Comparison of ENCODE assay signal across 8 cellular contexts in genomic region chr4:108018038-108018883, GRCh38. TPM values are rescaled to one million over a fixed set of nuclear protein-coding genes. Genes with fewer than 3 reads are reported as not detected.
DNase-seq lines count a peak whose midpoint lies in the region; ATAC-seq, FAIRE-seq and TF ChIP-seq lines count a peak whose summit lies in the region.

No MANE protein-coding gene starts in this region.

- no peaks in the 10 kb centered on the region for H3K9me3 ChIP-seq in BE2C

- TF ChIP-seq CTCF in BE2C (IDR thresholded peaks at IDR 0.05; ENCODE audit: low read depth, low read length): peak; percentile 92

- ATAC-seq in GM19025 (IDR thresholded peaks at IDR 0.05; ENCODE audit: low read depth, unreplicated experiment) (peak; percentile 75), HG03442 (IDR thresholded peaks at IDR 0.05; ENCODE audit: unreplicated experiment) (peak; percentile 87)

- H3K4me1 ChIP-seq in BE2C: no peaks in the 10 kb centered on the region

- no peak overlapping the region for H3K4me3 ChIP-seq in BE2C (ENCODE audit: low read depth, low read length)

- peak; percentile 83 for FAIRE-seq in endometrium (lab: Jason Lieb, UNC)

- peaks cover 16% of the 10 kb centered on the region for H3K36me3 ChIP-seq in BE2C

- H3K27me3 ChIP-seq in BE2C: no peaks in the 10 kb centered on the region

- DNase-seq in BE2C (peak; percentile 79), NCI-H82 (lab: John Stamatoyannopoulos, UW) (peak; percentile 75), middle frontal gyrus (ENCODE audit: extremely low spot score, low spot score) (peak; percentile 27)
- DNase-seq in activated CD8-positive, alpha-beta memory T cell treated with anti-CD3 and anti-CD28 coated beads for 4 hours (ENCODE audit: low read depth in 2 of 2): peak; percentile 65 to 70
- peak; percentile 64 to 88 for DNase-seq in stimulated activated CD8-positive, alpha-beta memory T cell treated with anti-CD3 and anti-CD28 coated beads, Interleukin-4, amount 100 ng/mL, for 4 hours (ENCODE audit: low read depth in 2 of 2, low spot score in 1 of 2)

RNA-seq across cellular contexts. Expression of gene HADH, which starts 28.6 kb away (rescaled TPM):
- 26.6 TPM for polyA plus RNA-seq in BE2C (2012; ENCODE audit: insufficient read depth, insufficient read length, low read depth)

Comparison
In these comparisons a context has a peak if more than half of its experiments do, and no peak if none do; other contexts are left out.
1. DNase-seq: peak in every context shown above with its lines; median percentile 79 in BE2C; 76 in stimulated activated CD8-positive, alpha-beta memory T cell treated with anti-CD3 and anti-CD28 coated beads, Interleukin-4, amount 100 ng/mL, for 4 hours; 75 in NCI-H82; 68 in activated CD8-positive, alpha-beta memory T cell treated with anti-CD3 and anti-CD28 coated beads for 4 hours; 27 in middle frontal gyrus.